26 cellular contexts compared by ENCODE assay signal in genomic region chr2:41621095-41621494, GRCh38.
"Had no signal": no experiment of that assay in that cellular context is flagged by ENCODE, and none has a peak within 500 bp of the region (broad histone marks: within the 10 kb centered on the region; RNA-seq: fewer than 3 reads in every experiment).

No MANE protein-coding gene starts in this region.

- H3K9me3 ChIP-seq: esophagus muscularis mucosa, gastroesophageal sphincter, lower lobe of right lung, ovary, psoas muscle, sigmoid colon, stomach, thyroid gland, vagina had no signal

- H3K27me3 ChIP-seq: esophagus muscularis mucosa, foreskin keratinocyte, gastroesophageal sphincter, ovary, sigmoid colon, stomach, thyroid gland, vagina had no signal

- H3K27ac ChIP-seq: esophagus muscularis mucosa, foreskin keratinocyte, gastroesophageal sphincter, lower lobe of right lung, ovary, psoas muscle, sigmoid colon, stomach, thyroid gland, vagina had no signal

- H3K4me3 ChIP-seq: esophagus muscularis mucosa, gastroesophageal sphincter, lower lobe of right lung, ovary, psoas muscle, sigmoid colon, stomach, thyroid gland, vagina had no signal

- H3K36me3 ChIP-seq: esophagus muscularis mucosa, gastroesophageal sphincter, lower lobe of right lung, ovary, sigmoid colon, stomach, thyroid gland, vagina had no signal

- ATAC-seq: foreskin keratinocyte; gastroesophageal sphincter; left ventricle myocardium superior; lower lobe of right lung; naive thymus-derived CD8-positive, alpha-beta T cell; psoas muscle; stimulated activated effector memory CD8-positive, alpha-beta T cell treated with anti-CD3 and anti-CD28 coated beads, Interleukin-12 subunit alpha, Interleukin-12 subunit beta, amount 100 ng/mL, for 72 hours had no signal

- DNase-seq: effector memory CD4-positive, alpha-beta T cell; foreskin keratinocyte; hypothalamus; immature natural killer cell; islet precursor cell; kidney glomerular epithelial cell; left ventricle myocardium superior; lower lobe of right lung; naive thymus-derived CD8-positive, alpha-beta T cell; nephron progenitor cell; occipital lobe; ovary; posterior cingulate gyrus; psoas muscle; right cardiac atrium; sigmoid colon; stimulated activated CD4-positive, alpha-beta T cell treated with anti-CD3 and anti-CD28 coated beads, Interleukin-2, amount 100 ng/mL, for 24 hours; stimulated activated CD4-positive, alpha-beta T cell treated with anti-CD3 and anti-CD28 coated beads, Interleukin-4, amount 100 ng/mL, for 24 hours; stimulated activated naive CD4-positive, alpha-beta T cell treated with Interleukin-2 at 50 U/mL for 16 hours; stomach; thyroid gland; trophoblast cell had no signal
